Comparison of ENCODE assay signal across 21 cellular contexts in genomic region chr6:33720998-33721397, GRCh38. TPM values are rescaled to one million over a fixed set of nuclear protein-coding genes. Genes with fewer than 3 reads are reported as not detected.
DNase-seq lines count a peak whose midpoint lies in the region; ATAC-seq, FAIRE-seq and TF ChIP-seq lines count a peak whose summit lies in the region.
"Had no signal": no experiment of that assay in that cellular context is flagged by ENCODE, and none has a peak within 500 bp of the region (broad histone marks: within the 10 kb centered on the region; RNA-seq: fewer than 3 reads in every experiment).

No MANE protein-coding gene starts in this region.

- H3K4me1 ChIP-seq in HepG2 (ENCODE audit: insufficient read depth, low read length) = peaks cover 19% of the 10 kb centered on the region
- H3K4me1 ChIP-seq in thyroid gland = peaks cover 60 to 82% of the 10 kb centered on the region in 2 donors

- no peak overlapping the region for H3K4me2 ChIP-seq in HepG2 (ENCODE audit: low read depth, low read length)
- H3K4me2 ChIP-seq: SK-N-SH had no signal

- TF ChIP-seq POLR2A in HepG2 (IDR thresholded peaks at IDR 0.05; ENCODE audit: insufficient read depth in 1 of 2, low read depth in 2 of 2, low read length in 2 of 2) (no peak), thyroid gland (IDR thresholded peaks at IDR 0.05) (no peak)

- H3K27ac ChIP-seq in HepG2 (ENCODE audit: extremely low read length, insufficient read depth, low read length) = no peak overlapping the region
- H3K27ac ChIP-seq in thyroid gland = peak overlapping the region; percentile 38 to 62 (median 52)
- H3K27ac ChIP-seq: GM23248 had no signal

- CTCF ChIA-PET in HepG2 (lab: Yijun Ruan, JAX; ENCODE audit: low intra/inter-chr PET ratio, low total read pairs) = no interaction called here
- CTCF ChIA-PET in activated naive CD4-positive, alpha-beta T cell treated with anti-CD3 and anti-CD28 coated beads for 36 hours (lab: Charles Lee) = interaction anchor here (2.0 kb wide), 1 partner anchor 9 kb away, joined by 6 read pairs; the partner anchor contains the start of gene UQCC2

- H3K27me3 ChIP-seq in HepG2 (ENCODE audit: control insufficient read depth in 1 of 2, insufficient read depth in 2 of 2, low read length in 2 of 2) (0 out of 5 replicates have a peak, but pooled peaks cover 0 to 11% of the 10 kb centered on the region in 2 experiments), thyroid gland (no peaks in the 10 kb centered on the region)
- H3K27me3 ChIP-seq: right atrium auricular region, transverse colon had no signal

- no peak overlapping the region for H3K4me3 ChIP-seq in HepG2 (replicated peaks in 1 of 3; ENCODE audit: insufficient read depth in 1 of 3, low read depth in 2 of 3, low read length in 3 of 3)
- no peak overlapping the region for H3K4me3 ChIP-seq in thyroid gland (replicated peaks in 1 of 3)
- H3K4me3 ChIP-seq: GM23248, right atrium auricular region, transverse colon had no signal

- TF ChIP-seq CTCF in HepG2 (CRISPR knock-in tag; IDR thresholded peaks at IDR 0.05) = no peak
- TF ChIP-seq CTCF in thyroid gland (IDR thresholded peaks at IDR 0.05) = no peak

- no TSS peak for BruUV-seq in HepG2 (replicated peaks; lab: Mats Ljungman, UMichigan)

- H3K4me1 Mint-ChIP-seq in activated naive CD4-positive, alpha-beta T cell treated with anti-CD3 and anti-CD28 coated beads for 36 hours (ENCODE audit: low read depth) = peaks cover 23% of the 10 kb centered on the region

- no peaks in the 10 kb centered on the region for H3K79me2 ChIP-seq in HepG2 (ENCODE audit: insufficient read depth, low read length)

- intact Hi-C loops in HepG2 (cut with micrococcal nuclease; ENCODE audit: unreplicated experiment) (no loop called here), thyroid gland (cut with DNase I) (no loop called here)
- intact Hi-C loops in activated naive CD4-positive, alpha-beta T cell treated with anti-CD3 and anti-CD28 coated beads for 36 hours (cut with micrococcal nuclease) = no loop called here

- H3K27me3 Mint-ChIP-seq in activated naive CD4-positive, alpha-beta T cell treated with anti-CD3 and anti-CD28 coated beads for 36 hours (ENCODE audit: low read depth) = no peaks in the 10 kb centered on the region

- 15% methylated on average over 1 of the region's 1 CpG for WGBS in HepG2 (ENCODE audit: low lambda C conversion rate)
- 93 to 96% methylated on average over 1 of the region's 1 CpG for WGBS in thyroid gland, 2 donors

- peak; percentile 49 for DNase-seq in NCI-H2029 (lab: John Stamatoyannopoulos, UW)
- DNase-seq in NCI-H2029 treated with DMSO at 0.1 percent for 48 hours (lab: John Stamatoyannopoulos, UW) = no peak
- DNase-seq in NCI-H69 (lab: John Stamatoyannopoulos, UW) = peak; percentile 92
- no peak for DNase-seq in HepG2 (ENCODE audit: low spot score)
- no peak for DNase-seq in thyroid gland
- DNase-seq in stimulated activated naive CD4-positive, alpha-beta T cell (lab: John Stamatoyannopoulos, UW) = no peak
- DNase-seq in A172 (ENCODE audit: low spot score) = no peak
- DNase-seq in activated naive CD4-positive, alpha-beta T cell treated with anti-CD3 and anti-CD28 coated beads for 36 hours = no peak
- DNase-seq: activated CD4-positive, alpha-beta T cell treated with anti-CD3 and anti-CD28 coated beads for 1 hour; DMS79 treated with DMSO at 0.1 percent for 48 hours; effector memory CD4-positive, alpha-beta T cell; GM23248; head of caudate nucleus; Kasumi-1; SK-N-SH; stimulated activated naive CD8-positive, alpha-beta T cell treated with anti-CD3 and anti-CD28 coated beads, Interleukin-15, Interleukin-2, amounts not matched to agents 100 U/mL and 50 U/mL, for 24 hours; transverse colon had no signal

- no peak for ATAC-seq in HepG2
- ATAC-seq: activated naive CD4-positive, alpha-beta T cell treated with anti-CD3 and anti-CD28 coated beads, Interleukin-2, amount 50 U/mL, for 72 hours; stimulated activated naive CD8-positive, alpha-beta T cell treated with anti-CD3 and anti-CD28 coated beads, Interleukin-15, Interleukin-2, amounts not matched to agents 100 U/mL and 50 U/mL, for 24 hours had no signal

- H2AFZ ChIP-seq in HepG2 (ENCODE audit: low read length) = no peak overlapping the region
- H2AFZ ChIP-seq: GM23248 had no signal

- H3K36me3 Mint-ChIP-seq in activated naive CD4-positive, alpha-beta T cell treated with anti-CD3 and anti-CD28 coated beads for 36 hours (ENCODE audit: low read depth) = no peaks in the 10 kb centered on the region
- H3K36me3 Mint-ChIP-seq: activated naive CD4-positive, alpha-beta T cell treated with anti-CD3 and anti-CD28 coated beads, Interleukin-2, amount 50 U/mL, for 72 hours had no signal

- H3K9me3 ChIP-seq in HepG2 (ENCODE audit: low read length) (no peaks in the 10 kb centered on the region), thyroid gland (no peaks in the 10 kb centered on the region)
- H3K9me3 ChIP-seq: right atrium auricular region, SK-N-SH, transverse colon had no signal

- H3K36me3 ChIP-seq in HepG2 (replicated peaks in 1 of 2; ENCODE audit: control insufficient read depth in 1 of 2, insufficient read depth in 2 of 2, low read length in 2 of 2) = no peaks in the 10 kb centered on the region
- no peaks in the 10 kb centered on the region for H3K36me3 ChIP-seq in thyroid gland
- H3K36me3 ChIP-seq: transverse colon had no signal

- TF ChIP-seq EP300 in HepG2 (IDR thresholded peaks at IDR 0.05; ENCODE audit: low read depth in 2 of 2, low read length in 2 of 2) (no peak), HepG2 (CRISPR knock-in tag; IDR thresholded peaks at IDR 0.05; ENCODE audit: borderline replicate concordance) (no peak)

- POLR2A ChIA-PET in HepG2 (lab: Yijun Ruan, JAX) = interaction anchor here (1.8 kb wide), 1 partner anchor 10 kb away, joined by 9 read pairs; the partner anchor contains the start of gene UQCC2

- FAIRE-seq in HepG2 (lab: Jason Lieb, UNC) = no peak

- no peaks in the 10 kb centered on the region for H3K9me3 Mint-ChIP-seq in activated naive CD4-positive, alpha-beta T cell treated with anti-CD3 and anti-CD28 coated beads for 36 hours
- H3K9me3 Mint-ChIP-seq: activated naive CD4-positive, alpha-beta T cell treated with anti-CD3 and anti-CD28 coated beads, Interleukin-2, amount 50 U/mL, for 72 hours had no signal

- no peak overlapping the region for H3K27ac Mint-ChIP-seq in activated naive CD4-positive, alpha-beta T cell treated with anti-CD3 and anti-CD28 coated beads for 36 hours

- H3K9ac ChIP-seq in HepG2 (ENCODE audit: insufficient read depth, low read depth, low read length) = no peak overlapping the region
- H3K9ac ChIP-seq: GM23248, SK-N-SH had no signal

- in situ Hi-C loops in HepG2 (cut with HindIII; ENCODE audit: extremely low pct_ligation_motif_present, low pct_unique_long_range_greater_than_20kb) = no loop called here

- H3K4me3 Mint-ChIP-seq in activated naive CD4-positive, alpha-beta T cell treated with anti-CD3 and anti-CD28 coated beads for 36 hours = no peak overlapping the region

- H4K20me1 ChIP-seq in HepG2 (ENCODE audit: insufficient read depth, low read length) = no peaks in the 10 kb centered on the region

- no peak for TF ChIP-seq RAD21 in HepG2 (CRISPR knock-in tag; IDR thresholded peaks at IDR 0.05)

RNA-seq across cellular contexts. Expression of gene UQCC2, which starts 9.5 kb away (rescaled TPM):
- total RNA-seq in HepG2 (2016; rRNA removed; fragmentation: Illumina TruSeq; extraction: Trizol) (238 and 273 TPM in 2 replicates), thyroid gland (10 to 100 TPM; 21.1 to 74.7 (median 32.7) TPM)
- 120 and 154 TPM in 2 replicates for total RNA-seq in HepG2 (2016; cell fraction: cytosol; rRNA removed; fragmentation: Illumina TruSeq; extraction: Trizol; ENCODE audit: low read depth)
- total RNA-seq in HepG2 (2016; cell fraction: insoluble cytoplasmic fraction; rRNA removed; fragmentation: Illumina TruSeq; extraction: Trizol) = 223 and 303 TPM in 2 replicates
- total RNA-seq in HepG2 (2016; cell fraction: membrane; rRNA removed; fragmentation: Illumina TruSeq; extraction: Trizol) = 160 and 207 TPM in 2 replicates
- 53.9 and 66.5 TPM in 2 replicates for total RNA-seq in HepG2 (2016; cell fraction: nucleus; rRNA removed; fragmentation: Illumina TruSeq; extraction: Trizol)
- polyA plus RNA-seq in HepG2 (2011; rRNA removed) = 82.4 and 83.3 TPM in 2 replicates
- 43.2 and 56.5 TPM in 2 replicates for polyA plus RNA-seq in HepG2 (2011; cell fraction: cytosol; rRNA removed)
- 25.4 and 25.6 TPM in 2 replicates for polyA plus RNA-seq in HepG2 (2011; cell fraction: nucleus; rRNA removed)
- 134 and 138 TPM in 2 replicates for polyA plus RNA-seq in HepG2 (2012)
- polyA plus RNA-seq in HepG2 (2016; cell fraction: cytosol; fragmentation: Illumina TruSeq; extraction: Trizol; ENCODE audit: low read depth) = 161 and 200 TPM in 2 replicates
- polyA plus RNA-seq in HepG2 (2016; cell fraction: insoluble cytoplasmic fraction; fragmentation: Illumina TruSeq; extraction: Trizol; ENCODE audit: low read depth) = 261 and 288 TPM in 2 replicates
- polyA plus RNA-seq in HepG2 (2016; cell fraction: membrane; fragmentation: Illumina TruSeq; extraction: Trizol; ENCODE audit: low read depth) = 151 and 202 TPM in 2 replicates
- polyA plus RNA-seq in HepG2 (2016; cell fraction: nucleus; fragmentation: Illumina TruSeq; extraction: Trizol; ENCODE audit: insufficient read depth, low read depth) = 129 and 150 TPM in 2 replicates
- polyA minus RNA-seq in HepG2 (2011; rRNA and poly(A)+ RNA removed; ENCODE audit: low replicate concordance) = 13.1 and 30.2 TPM in 2 replicates
- 12.8 and 21.1 TPM in 2 replicates for polyA minus RNA-seq in HepG2 (2011; cell fraction: cytosol; rRNA and poly(A)+ RNA removed)
- 17.4 and 19.8 TPM in 2 replicates for polyA minus RNA-seq in HepG2 (2011; cell fraction: nucleus; rRNA and poly(A)+ RNA removed)
- total RNA-seq in A172 (2014; rRNA removed; shearing (Covaris generic)) = 46.1 and 70.3 TPM in 2 replicates
- 100 to 1,000 TPM; 199 to 205 TPM for total RNA-seq in activated naive CD4-positive, alpha-beta T cell treated with anti-CD3 and anti-CD28 coated beads for 36 hours

RNA-seq across cellular contexts. Expression of gene IP6K3, which starts 25.7 kb away (rescaled TPM):
- total RNA-seq in HepG2 (2016; rRNA removed; fragmentation: Illumina TruSeq; extraction: Trizol) = 0.11 and 0.44 TPM in 2 replicates
- 0.18 and 0.40 TPM in 2 replicates for total RNA-seq in HepG2 (2016; cell fraction: cytosol; rRNA removed; fragmentation: Illumina TruSeq; extraction: Trizol; ENCODE audit: low read depth)
- 0.28 and 0.52 TPM in 2 replicates for total RNA-seq in HepG2 (2016; cell fraction: insoluble cytoplasmic fraction; rRNA removed; fragmentation: Illumina TruSeq; extraction: Trizol)
- total RNA-seq in HepG2 (2016; cell fraction: membrane; rRNA removed; fragmentation: Illumina TruSeq; extraction: Trizol) = 0.17 TPM in 1 of 2 replicates, not detected in the other
- total RNA-seq in HepG2 (2016; cell fraction: nucleus; rRNA removed; fragmentation: Illumina TruSeq; extraction: Trizol) = 0.53 TPM in 2 replicates
- 0.18 and 0.48 TPM in 2 replicates for polyA plus RNA-seq in HepG2 (2011; rRNA removed)
- polyA plus RNA-seq in HepG2 (2011; cell fraction: cytosol; rRNA removed) = 0.16 and 0.22 TPM in 2 replicates
- 0.63 and 0.76 TPM in 2 replicates for polyA plus RNA-seq in HepG2 (2011; cell fraction: nucleus; rRNA removed)
- polyA plus RNA-seq in HepG2 (2012) = 0.13 TPM in 1 of 2 replicates, not detected in the other
- polyA plus RNA-seq in HepG2 (2016; cell fraction: cytosol; fragmentation: Illumina TruSeq; extraction: Trizol; ENCODE audit: low read depth) = 0.20 and 0.21 TPM in 2 replicates
- polyA plus RNA-seq in HepG2 (2016; cell fraction: insoluble cytoplasmic fraction; fragmentation: Illumina TruSeq; extraction: Trizol; ENCODE audit: low read depth) = 0.20 and 0.22 TPM in 2 replicates
- polyA plus RNA-seq in HepG2 (2016; cell fraction: membrane; fragmentation: Illumina TruSeq; extraction: Trizol; ENCODE audit: low read depth) = 0.86 TPM in 1 of 2 replicates, not detected in the other
- 0.40 and 0.75 TPM in 2 replicates for polyA plus RNA-seq in HepG2 (2016; cell fraction: nucleus; fragmentation: Illumina TruSeq; extraction: Trizol; ENCODE audit: insufficient read depth, low read depth)
- 0.18 TPM in 1 of 2 replicates, not detected in the other for polyA minus RNA-seq in HepG2 (2011; rRNA and poly(A)+ RNA removed; ENCODE audit: low replicate concordance)
- polyA minus RNA-seq in HepG2 (2011; cell fraction: cytosol; rRNA and poly(A)+ RNA removed) = 0.30 TPM in 1 of 2 replicates, not detected in the other
- 0.62 TPM in 1 of 2 replicates, not detected in the other for polyA minus RNA-seq in HepG2 (2011; cell fraction: nucleus; rRNA and poly(A)+ RNA removed)
- 10 to 100 TPM in 3 of 4 donors, 1 to 10 TPM in 1; 7.9 to 20.5 (median 17.1) TPM for total RNA-seq in thyroid gland
- total RNA-seq in A172 (2014; rRNA removed; shearing (Covaris generic)) = 6.8 and 6.9 TPM in 2 replicates
- total RNA-seq in activated naive CD4-positive, alpha-beta T cell treated with anti-CD3 and anti-CD28 coated beads for 36 hours = not detected
- total RNA-seq: A673; activated naive CD4-positive, alpha-beta T cell treated with anti-CD3 and anti-CD28 coated beads, Interleukin-2, amount 50 U/mL, for 72 hours; GM23248; HT1080 had no signal
- polyA plus RNA-seq: GM23248 had no signal

Comparison
In these comparisons a context has a peak if more than half of its experiments do, and no peak if none do; other contexts are left out.
1. DNase-seq: peak in NCI-H2029 (single experiment) and NCI-H69 (single experiment); none in NCI-H2029 treated with DMSO at 0.1 percent for 48 hours (single experiment), HepG2 (single experiment), thyroid gland (0 of 2), stimulated activated naive CD4-positive, alpha-beta T cell (0 of 6), A172 (single experiment) and activated naive CD4-positive, alpha-beta T cell treated with anti-CD3 and anti-CD28 coated beads for 36 hours (single experiment).